Comparison of ENCODE assay signal across 13 cellular contexts in the genomic region with DNA sequence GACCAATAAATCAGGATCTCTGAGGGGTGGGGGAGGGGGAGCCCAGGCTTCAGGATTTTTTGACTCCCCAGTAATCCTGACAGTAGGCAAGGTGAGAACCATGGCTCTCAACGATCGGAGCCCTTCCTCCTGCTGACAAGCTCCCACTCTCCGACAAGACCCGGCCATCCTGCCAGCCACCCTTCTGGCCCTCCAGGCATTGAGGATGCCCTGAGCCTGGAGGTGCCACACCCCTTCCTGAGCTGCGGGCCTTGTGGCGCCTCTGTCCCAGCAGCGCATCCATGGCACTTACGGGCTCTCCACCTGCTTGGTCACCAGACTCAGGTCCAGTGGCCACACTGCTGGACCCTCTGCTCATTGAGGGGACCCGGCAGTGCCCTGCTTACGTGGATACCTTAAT. TPM values are rescaled to one million over a fixed set of nuclear protein-coding genes. Genes with fewer than 3 reads are reported as not detected.
DNase-seq lines count a peak whose midpoint lies in the region; TF ChIP-seq lines count a peak whose summit lies in the region.
"Had no signal": no experiment of that assay in that cellular context is flagged by ENCODE, and none has a peak within 500 bp of the region (broad histone marks: within the 10 kb centered on the region; RNA-seq: fewer than 3 reads in every experiment).

No MANE protein-coding gene starts in this region.

- H3K27me3 Mint-ChIP-seq in neural crest cell (ENCODE audit: low read depth): no peaks in the 10 kb centered on the region
- H3K27me3 Mint-ChIP-seq: memory B cell had no signal

- peak overlapping the region; percentile 58 for H3K27ac Mint-ChIP-seq in neural crest cell (ENCODE audit: unreplicated experiment)
- H3K27ac Mint-ChIP-seq: memory B cell, WTC11 had no signal

- H3K27me3 ChIP-seq in Loucy (ENCODE audit: insufficient read depth, low read length, poor library complexity, severe bottlenecking) (no peaks in the 10 kb centered on the region), brain microvascular endothelial cell (replicated peaks) (no peaks in the 10 kb centered on the region), stomach smooth muscle (ENCODE audit: control insufficient read depth in 1 of 2, insufficient read depth in 2 of 2, low read length in 2 of 2) (no peaks in the 10 kb centered on the region)

- peaks cover 89% of the 10 kb centered on the region for H3K79me2 ChIP-seq in Loucy (ENCODE audit: insufficient read depth, low read length)

- no peak for TF ChIP-seq CTCF in Loucy (conservative IDR thresholded peaks at IDR 0.05; ENCODE audit: low read length)
- no peak for TF ChIP-seq CTCF in brain microvascular endothelial cell (IDR thresholded peaks at IDR 0.05; ENCODE audit: low read depth, low read length, missing control alignments)
- TF ChIP-seq CTCF in neural crest cell (conservative IDR thresholded peaks at IDR 0.05): no peak
- no peak for TF ChIP-seq CTCF in GM20000 (IDR thresholded peaks at IDR 0.05; ENCODE audit: extremely low read depth, missing control alignments)

- H3K27ac ChIP-seq in brain microvascular endothelial cell (peak overlapping the region; percentile 64), stomach smooth muscle (ENCODE audit: low read length) (peak overlapping the region; percentile 74)

- H2AFZ ChIP-seq in Loucy (ENCODE audit: low read length): no peak overlapping the region

- H4K20me1 ChIP-seq in Loucy (ENCODE audit: insufficient read depth, low read length, poor library complexity, severe bottlenecking): no peaks in the 10 kb centered on the region

- DNase-seq in brain microvascular endothelial cell: no peak
- DNase-seq in neural crest cell (ENCODE audit: low read depth, low spot score): no peak
- no peak for DNase-seq in foreskin melanocyte
- no peak for DNase-seq in GM20000 (ENCODE audit: low spot score)
- DNase-seq in NCI-H2227 treated with DMSO at 0.1 percent for 48 hours (lab: John Stamatoyannopoulos, UW): no peak
- DNase-seq: activated gamma-delta T cell, KBM-7, NCI-H774, occipital lobe had no signal

- peaks cover 4% of the 10 kb centered on the region for H3K36me3 Mint-ChIP-seq in neural crest cell (ENCODE audit: low read depth)
- H3K36me3 Mint-ChIP-seq: memory B cell had no signal

- H3K4me1 ChIP-seq in Loucy (ENCODE audit: insufficient read depth, low read length, poor library complexity, severe bottlenecking): peaks cover 72% of the 10 kb centered on the region
- peaks cover 56% of the 10 kb centered on the region for H3K4me1 ChIP-seq in stomach smooth muscle (ENCODE audit: control insufficient read depth, insufficient read depth, low read length)

- H3K9me2 ChIP-seq in Loucy (replicated peaks; ENCODE audit: low read depth, low read length): no peaks in the 10 kb centered on the region

- peaks cover 9% of the 10 kb centered on the region; the same call in 1 of the 2 replicates for H3K9me3 ChIP-seq in Loucy (ENCODE audit: insufficient read depth, low read depth, low read length)
- peaks cover 0 to 4% of the 10 kb centered on the region in 2 donors for H3K9me3 ChIP-seq in stomach smooth muscle (ENCODE audit: control insufficient read depth in 2 of 2, low read length in 2 of 2)

- in situ Hi-C loops in brain microvascular endothelial cell (cut with HindIII; ENCODE audit: low pct_ligation_motif_present, low sequenced_read_pairs): no loop called here

- H3F3A ChIP-seq in Loucy (ENCODE audit: low read depth): peaks cover 5% of the 10 kb centered on the region; the same call in 1 of the 2 replicates

- no peak overlapping the region for H3K4me3 Mint-ChIP-seq in neural crest cell
- H3K4me3 Mint-ChIP-seq: memory B cell, WTC11 had no signal

- H3K9ac ChIP-seq in Loucy (ENCODE audit: low read depth, low read length, poor library complexity, severe bottlenecking) (peak overlapping the region; percentile 75), stomach smooth muscle (ENCODE audit: low read length in 2 of 2) (no peak overlapping the region)

- H3K9me3 Mint-ChIP-seq in neural crest cell: peaks cover 3% of the 10 kb centered on the region

- peaks cover 54% of the 10 kb centered on the region for H3K4me1 Mint-ChIP-seq in neural crest cell
- H3K4me1 Mint-ChIP-seq: WTC11 had no signal

- peak overlapping the region; percentile 53 for H3K4me2 ChIP-seq in Loucy (ENCODE audit: low read depth, low read length, poor library complexity, severe bottlenecking)

- H3K4me3 ChIP-seq in Loucy (ENCODE audit: low read length, poor library complexity, severe bottlenecking) (no peak overlapping the region), brain microvascular endothelial cell (ENCODE audit: low read depth, low read length) (no peak overlapping the region), stomach smooth muscle (ENCODE audit: low read length in 2 of 2) (no peak overlapping the region)

- H3K36me3 ChIP-seq in Loucy (ENCODE audit: insufficient read depth, low read length) (peaks cover 52% of the 10 kb centered on the region), brain microvascular endothelial cell (replicated peaks) (no peaks in the 10 kb centered on the region), stomach smooth muscle (ENCODE audit: control insufficient read depth in 2 of 2, insufficient read depth in 2 of 2, low read length in 2 of 2) (peaks cover 5% of the 10 kb centered on the region in 2 donors)

RNA-seq across cellular contexts. Expression of gene MGLL, which starts 46.0 kb away (rescaled TPM):
- 11.3 and 13.3 TPM in 2 replicates for total RNA-seq in neural crest cell
